8 cellular contexts compared by ENCODE assay signal in the genomic region with DNA sequence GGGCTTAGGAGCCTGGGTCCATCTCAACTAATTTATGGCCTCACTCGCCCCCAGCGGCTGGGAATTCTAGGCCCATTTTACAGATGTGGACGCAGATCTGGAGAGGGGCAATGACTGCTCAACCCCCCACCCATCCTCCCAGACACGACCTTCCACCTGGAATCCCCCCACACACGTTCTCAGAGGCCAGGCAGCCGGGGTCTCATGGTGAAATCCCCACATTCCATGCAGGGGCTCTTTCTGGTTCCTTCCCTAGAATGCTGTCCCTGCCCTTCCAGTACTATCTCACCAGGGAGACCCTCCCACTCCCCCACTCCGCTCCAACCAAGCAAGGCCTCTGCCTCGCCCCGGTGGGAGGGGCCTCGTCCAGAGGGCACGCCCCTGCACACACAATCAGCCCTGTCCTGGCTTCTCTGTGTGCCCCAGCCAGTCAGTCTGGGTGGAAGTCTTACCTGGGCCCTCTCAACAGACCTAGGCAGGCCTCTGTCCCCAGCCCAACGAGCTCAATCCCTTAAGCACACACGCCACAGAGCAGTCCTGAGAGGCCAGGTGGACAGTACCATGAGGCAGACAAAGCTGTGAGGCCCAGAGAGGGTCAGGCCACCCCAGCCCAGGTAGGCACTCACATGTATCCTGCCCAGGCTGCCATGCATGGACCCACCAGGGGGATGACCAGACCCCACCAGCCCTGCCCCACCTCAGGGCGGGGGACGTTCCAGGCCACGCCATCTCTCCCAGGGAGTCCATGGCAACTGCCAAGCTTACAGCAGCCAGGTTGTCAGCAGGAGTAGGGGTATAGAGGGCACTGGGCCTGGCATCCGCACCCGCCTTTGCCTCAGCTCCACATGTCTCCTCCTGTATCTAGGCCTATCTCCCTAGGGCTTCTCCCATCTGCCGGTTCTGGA. TPM values are rescaled to one million over a fixed set of nuclear protein-coding genes. Genes with fewer than 3 reads are reported as not detected.
DNase-seq lines count a peak whose midpoint lies in the region; ATAC-seq, FAIRE-seq and TF ChIP-seq lines count a peak whose summit lies in the region.

No MANE protein-coding gene starts in this region.

- H3K9me3 ChIP-seq in heart right ventricle = no peaks in the 10 kb centered on the region
- H3K9me3 ChIP-seq in skeletal muscle satellite cell (replicated peaks; ENCODE audit: low read length) = no peaks in the 10 kb centered on the region
- no peaks in the 10 kb centered on the region for H3K9me3 ChIP-seq in kidney (ENCODE audit: control insufficient read depth in 1 of 2, low read length in 2 of 2)

- POLR2A ChIA-PET in activated CD4-positive, alpha-beta memory T cell treated with anti-CD3 and anti-CD28 coated beads, Interleukin-2, amount 10 ng/mL, durations not matched to agents 7 days and 5 days (lab: Charles Lee) = interaction anchor here (0.9 to 1.7 kb wide), 4 partner anchors 10 to 823 kb away, joined by 3 to 8 read pairs (median 4); a partner anchor contains a TSS

- TF ChIP-seq CTCF in heart right ventricle (IDR thresholded peaks at IDR 0.05) = no peak
- no peak for TF ChIP-seq CTCF in kidney (IDR thresholded peaks at IDR 0.05; ENCODE audit: borderline replicate concordance, extremely low read depth, insufficient read depth)

- WGBS in heart right ventricle, 2 donors = 66 to 71% methylated on average over 19 of the region's 19 CpGs

- no peaks in the 10 kb centered on the region for H3K27me3 Mint-ChIP-seq in activated CD4-positive, alpha-beta memory T cell treated with anti-CD3 and anti-CD28 coated beads, Interleukin-2, amount 10 ng/mL, durations not matched to agents 7 days and 5 days

- peak overlapping the region in 8 of 10 donors; percentile 55 to 83 (median 70) for H3K4me3 ChIP-seq in heart right ventricle
- H3K4me3 ChIP-seq in skeletal muscle satellite cell (ENCODE audit: low read length) = peak overlapping the region; percentile 96
- peak overlapping the region in 1 of 2 donors; percentile 67 for H3K4me3 ChIP-seq in kidney (ENCODE audit: low read length in 2 of 2)

- H3K9ac ChIP-seq in skeletal muscle satellite cell (ENCODE audit: low read depth, low read length) = no peak overlapping the region
- peak overlapping the region in 1 of 2 donors; percentile 78 for H3K9ac ChIP-seq in kidney (ENCODE audit: low read length in 2 of 2)

- H3K36me3 ChIP-seq in heart right ventricle (peaks cover 0 to 16% (median 6%) of the 10 kb centered on the region in 9 donors), skeletal muscle satellite cell (ENCODE audit: insufficient read depth, low read length) (no peaks in the 10 kb centered on the region), kidney (ENCODE audit: control insufficient read depth in 1 of 2, insufficient read depth in 2 of 2, low read length in 2 of 2) (peaks cover 0 to 3% of the 10 kb centered on the region in 2 donors)

- H3K27ac Mint-ChIP-seq in activated CD4-positive, alpha-beta memory T cell treated with anti-CD3 and anti-CD28 coated beads, Interleukin-2, amount 10 ng/mL, durations not matched to agents 7 days and 5 days = no peak overlapping the region

- no peak for FAIRE-seq in kidney (lab: Jason Lieb, UNC)

- peaks cover 0 to 32% (median 19%) of the 10 kb centered on the region in 9 donors for H3K4me1 ChIP-seq in heart right ventricle
- H3K4me1 ChIP-seq in skeletal muscle satellite cell (ENCODE audit: control insufficient read depth, insufficient read depth, low read length) = peaks cover 12% of the 10 kb centered on the region
- H3K4me1 ChIP-seq in kidney (ENCODE audit: control insufficient read depth in 1 of 2, insufficient read depth in 1 of 2, low read depth in 1 of 2, low read length in 2 of 2) = peaks cover 4 to 13% of the 10 kb centered on the region in 2 donors

- no peaks in the 10 kb centered on the region for H3K27me3 ChIP-seq in heart right ventricle
- no peaks in the 10 kb centered on the region for H3K27me3 ChIP-seq in skeletal muscle satellite cell (ENCODE audit: control insufficient read depth, insufficient read depth, low read length)

- peaks cover 17% of the 10 kb centered on the region for H3K4me1 Mint-ChIP-seq in activated CD4-positive, alpha-beta memory T cell treated with anti-CD3 and anti-CD28 coated beads, Interleukin-2, amount 10 ng/mL, durations not matched to agents 7 days and 5 days

- H3K27ac ChIP-seq in heart right ventricle (peak overlapping the region; percentile 57 to 92 (median 88)), kidney (ENCODE audit: low read depth in 2 of 2, low read length in 2 of 2) (peak overlapping the region in 1 of 2 donors; percentile 76)

- CTCF ChIA-PET in activated CD4-positive, alpha-beta memory T cell treated with anti-CD3 and anti-CD28 coated beads, Interleukin-2, amount 10 ng/mL, durations not matched to agents 7 days and 5 days (lab: Charles Lee) = interaction anchor here (1.0 to 1.6 kb wide), 5 partner anchors 14 to 75 kb away, joined by 3 to 15 read pairs (median 7); no protein-coding TSS in a partner anchor

- H3K4me3 Mint-ChIP-seq in activated CD4-positive, alpha-beta memory T cell treated with anti-CD3 and anti-CD28 coated beads, Interleukin-2, amount 10 ng/mL, durations not matched to agents 7 days and 5 days = peak overlapping the region; percentile 75

- DNase-seq in NCI-H82 (lab: John Stamatoyannopoulos, UW) = peak; percentile 61
- DNase-seq in NCI-H82 treated with DMSO at 0.1 percent for 48 hours (lab: John Stamatoyannopoulos, UW; ENCODE audit: unreplicated experiment) = no peak
- peak; percentile 41 for DNase-seq in activated CD4-positive, alpha-beta memory T cell treated with anti-CD3 and anti-CD28 coated beads, Interleukin-2, amount 10 ng/mL, durations not matched to agents 7 days and 5 days
- DNase-seq in heart right ventricle = peak in 1 of 2 donors; percentile 59
- no peak for DNase-seq in 8988T
- no peak for DNase-seq in kidney
- no peak for DNase-seq in SKM-1 (lab: John Stamatoyannopoulos, UW; ENCODE audit: unreplicated experiment)

- intact Hi-C loops in heart right ventricle (cut with DNase I) (loop anchor here in 2 of 10 donors (10.0 kb wide), 2 partner anchors 186 to 196 kb away; a partner anchor contains a TSS), kidney (cut with DNase I) (loop anchor here (5.0 kb wide), 1 partner anchor 69 kb away; no protein-coding TSS in a partner anchor)

- H3K36me3 Mint-ChIP-seq in activated CD4-positive, alpha-beta memory T cell treated with anti-CD3 and anti-CD28 coated beads, Interleukin-2, amount 10 ng/mL, durations not matched to agents 7 days and 5 days (ENCODE audit: low read depth) = no peaks in the 10 kb centered on the region

- peak overlapping the region; percentile 99 for H3K4me2 ChIP-seq in skeletal muscle satellite cell (ENCODE audit: low read length)

- H3K9me3 Mint-ChIP-seq in activated CD4-positive, alpha-beta memory T cell treated with anti-CD3 and anti-CD28 coated beads, Interleukin-2, amount 10 ng/mL, durations not matched to agents 7 days and 5 days = no peaks in the 10 kb centered on the region

- peak in 6 of 8 donors; percentile 13 to 46 (median 31) for ATAC-seq in heart right ventricle

RNA-seq across cellular contexts. Expression of a gene that starts 1.3 kb away (rescaled TPM):
- 10 to 100 TPM; 11.2 to 12.3 TPM for total RNA-seq in activated CD4-positive, alpha-beta memory T cell treated with anti-CD3 and anti-CD28 coated beads, Interleukin-2, amount 10 ng/mL, durations not matched to agents 7 days and 5 days
- total RNA-seq in heart right ventricle = 100 to 1,000 TPM in 8 of 10 donors, 10 to 100 TPM in 2; 94.4 to 264 (median 124) TPM
- 100 to 1,000 TPM; 102 to 117 TPM for polyA plus RNA-seq in heart right ventricle
- 7.9 and 9.1 TPM in 2 replicates for total RNA-seq in skeletal muscle satellite cell (2012; rRNA removed)
- total RNA-seq in kidney = 18.7 TPM
- 26.0 TPM for polyA plus RNA-seq in kidney (ENCODE audit: insufficient read depth, low read depth, low replicate concordance)

Comparison
In these comparisons a context has a peak if more than half of its experiments do, and no peak if none do; other contexts are left out.
1. DNase-seq: peak in NCI-H82 (single experiment) and activated CD4-positive, alpha-beta memory T cell treated with anti-CD3 and anti-CD28 coated beads, Interleukin-2, amount 10 ng/mL, durations not matched to agents 7 days and 5 days (single experiment); none in NCI-H82 treated with DMSO at 0.1 percent for 48 hours (single experiment), 8988T (single experiment), kidney (single experiment) and SKM-1 (single experiment).